In genomic region chr1:169860187-169860586, GRCh38 we compare ENCODE assay signal across 28 cellular contexts. TPM values are rescaled to one million over a fixed set of nuclear protein-coding genes. Genes with fewer than 3 reads are reported as not detected.
DNase-seq lines count a peak whose midpoint lies in the region; ATAC-seq, FAIRE-seq and TF ChIP-seq lines count a peak whose summit lies in the region.
"Had no signal": no experiment of that assay in that cellular context is flagged by ENCODE, and none has a peak within 500 bp of the region (broad histone marks: within the 10 kb centered on the region; RNA-seq: fewer than 3 reads in every experiment).

No MANE protein-coding gene starts in this region.

- peak overlapping the region; percentile 48 for H3K27ac Mint-ChIP-seq in activated B cell treated with CpG ODN at 0.5 μM for 24 hours
- H3K27ac Mint-ChIP-seq in activated T-cell treated with anti-CD3 and anti-CD28 coated beads, Interleukin-2, amount 50 U/mL, for 24 hours, result no peak overlapping the region
- H3K27ac Mint-ChIP-seq in activated CD8-positive, alpha-beta T cell treated with anti-CD3 and anti-CD28 coated beads for 36 hours, result no peak overlapping the region
- H3K27ac Mint-ChIP-seq: activated CD4-positive, alpha-beta memory T cell treated with anti-CD3 and anti-CD28 coated beads, Interleukin-2, amount 10 ng/mL, durations not matched to agents 7 days and 5 days; activated naive CD4-positive, alpha-beta T cell treated with anti-CD3 and anti-CD28 coated beads for 36 hours; neural progenitor cell; T-helper 17 cell had no signal

- H3K27me3 ChIP-seq in psoas muscle (ENCODE audit: insufficient read depth in 3 of 3, low read length in 2 of 3), result no peaks in the 10 kb centered on the region
- H3K27me3 ChIP-seq: cardiac muscle cell, heart right ventricle, neural progenitor cell, SJCRH30, upper lobe of left lung had no signal

- no peaks in the 10 kb centered on the region for H3K27me3 Mint-ChIP-seq in activated B cell treated with CpG ODN at 0.5 μM for 24 hours
- no peaks in the 10 kb centered on the region for H3K27me3 Mint-ChIP-seq in activated T-cell treated with anti-CD3 and anti-CD28 coated beads, Interleukin-2, amount 50 U/mL, for 24 hours
- H3K27me3 Mint-ChIP-seq in activated CD8-positive, alpha-beta T cell treated with anti-CD3 and anti-CD28 coated beads for 36 hours, result no peaks in the 10 kb centered on the region
- H3K27me3 Mint-ChIP-seq: activated CD4-positive, alpha-beta memory T cell treated with anti-CD3 and anti-CD28 coated beads, Interleukin-2, amount 10 ng/mL, durations not matched to agents 7 days and 5 days; T-helper 17 cell had no signal

- H3K9me3 Mint-ChIP-seq in activated B cell treated with CpG ODN at 0.5 μM for 24 hours, result no peaks in the 10 kb centered on the region
- H3K9me3 Mint-ChIP-seq in activated T-cell treated with anti-CD3 and anti-CD28 coated beads, Interleukin-2, amount 50 U/mL, for 24 hours, result no peaks in the 10 kb centered on the region
- no peaks in the 10 kb centered on the region for H3K9me3 Mint-ChIP-seq in activated CD8-positive, alpha-beta T cell treated with anti-CD3 and anti-CD28 coated beads for 36 hours
- H3K9me3 Mint-ChIP-seq: activated CD4-positive, alpha-beta memory T cell treated with anti-CD3 and anti-CD28 coated beads, Interleukin-2, amount 10 ng/mL, durations not matched to agents 7 days and 5 days; activated naive CD4-positive, alpha-beta T cell treated with anti-CD3 and anti-CD28 coated beads for 36 hours; neural progenitor cell had no signal

- FAIRE-seq in GM18507 (lab: Jason Lieb, UNC), result peak; percentile 69
- FAIRE-seq: GM12892 had no signal

- H3K9me3 ChIP-seq in psoas muscle, result no peaks in the 10 kb centered on the region
- H3K9me3 ChIP-seq: heart right ventricle, SJCRH30, upper lobe of left lung had no signal

- POLR2A ChIA-PET in activated B cell treated with CpG ODN at 0.5 μM for 24 hours (lab: Charles Lee), result interaction anchor here (1.6 kb wide), 1 partner anchor 33 kb away, joined by 6 read pairs; the partner anchor contains the start of gene SCYL3
- POLR2A ChIA-PET in activated CD8-positive, alpha-beta T cell treated with anti-CD3 and anti-CD28 coated beads for 36 hours (lab: Charles Lee), result no interaction called here

- DNase-seq in GM18507 (ENCODE audit: extremely low spot score, insufficient read length, low read depth), result no peak
- DNase-seq in activated B cell treated with CpG ODN at 0.5 μM for 24 hours, result no peak
- DNase-seq in activated T-cell treated with anti-CD3 and anti-CD28 coated beads, Interleukin-2, amount 50 U/mL, for 24 hours, result no peak
- no peak for DNase-seq in psoas muscle
- DNase-seq in posterior cingulate gyrus, result no peak
- no peak for DNase-seq in activated CD8-positive, alpha-beta T cell treated with anti-CD3 and anti-CD28 coated beads for 36 hours
- DNase-seq: activated CD4-positive, alpha-beta memory T cell treated with anti-CD3 and anti-CD28 coated beads, Interleukin-2, amount 10 ng/mL, durations not matched to agents 7 days and 5 days; activated CD4-positive, CD25-positive, alpha-beta regulatory T cell; activated naive CD4-positive, alpha-beta T cell treated with anti-CD3 and anti-CD28 coated beads for 36 hours; activated T-cell treated with anti-CD3 and anti-CD28 coated beads, Interleukin-2, amount 50 U/mL, for 1 hour; C1 segment of cervical spinal cord; GDM1; GOT3; heart right ventricle; MV-4-11; NCI-H187; NCI-H226; PC-9; SJCRH30; stimulated activated CD4-positive, alpha-beta T cell treated with anti-CD3 and anti-CD28 coated beads, Interleukin-4, amount 100 ng/mL, for 4 hours; T-helper 17 cell; upper lobe of left lung had no signal

- no peaks in the 10 kb centered on the region for H3K4me1 ChIP-seq in psoas muscle
- H3K4me1 ChIP-seq: heart right ventricle, neural progenitor cell, SJCRH30, upper lobe of left lung had no signal

- H3K36me3 Mint-ChIP-seq in activated B cell treated with CpG ODN at 0.5 μM for 24 hours (ENCODE audit: low read depth), result peaks cover 80% of the 10 kb centered on the region
- peaks cover 87% of the 10 kb centered on the region for H3K36me3 Mint-ChIP-seq in activated T-cell treated with anti-CD3 and anti-CD28 coated beads, Interleukin-2, amount 50 U/mL, for 24 hours (ENCODE audit: low read depth)
- peaks cover 39% of the 10 kb centered on the region for H3K36me3 Mint-ChIP-seq in activated CD8-positive, alpha-beta T cell treated with anti-CD3 and anti-CD28 coated beads for 36 hours (ENCODE audit: low read depth)

- WGBS in psoas muscle, 3 donors, result 88 to 94% (median 89%) methylated on average over 1 of the region's 1 CpG

- H3K4me3 ChIP-seq in psoas muscle, result no peak overlapping the region
- H3K4me3 ChIP-seq: cardiac muscle cell, heart right ventricle, neural progenitor cell, PC-9, SJCRH30, smooth muscle cell, upper lobe of left lung had no signal

- H3K27ac ChIP-seq in 22Rv1, result peak overlapping the region; percentile 53
- no peak overlapping the region for H3K27ac ChIP-seq in psoas muscle
- H3K27ac ChIP-seq: neural progenitor cell, PC-9, SJCRH30, upper lobe of left lung had no signal

- peaks cover 15% of the 10 kb centered on the region for H3K4me1 Mint-ChIP-seq in activated B cell treated with CpG ODN at 0.5 μM for 24 hours
- H3K4me1 Mint-ChIP-seq in activated T-cell treated with anti-CD3 and anti-CD28 coated beads, Interleukin-2, amount 50 U/mL, for 24 hours (ENCODE audit: low read depth), result no peaks in the 10 kb centered on the region
- no peaks in the 10 kb centered on the region for H3K4me1 Mint-ChIP-seq in activated CD8-positive, alpha-beta T cell treated with anti-CD3 and anti-CD28 coated beads for 36 hours (ENCODE audit: low read depth)
- H3K4me1 Mint-ChIP-seq: activated CD4-positive, alpha-beta memory T cell treated with anti-CD3 and anti-CD28 coated beads, Interleukin-2, amount 10 ng/mL, durations not matched to agents 7 days and 5 days; neural progenitor cell had no signal

- TF ChIP-seq CTCF in 22Rv1 (IDR thresholded peaks at IDR 0.05) (no peak), activated B cell treated with CpG ODN at 0.5 μM for 24 hours (IDR thresholded peaks at IDR 0.05) (no peak), psoas muscle (IDR thresholded peaks at IDR 0.05) (no peak)
- TF ChIP-seq CTCF in activated CD8-positive, alpha-beta T cell treated with anti-CD3 and anti-CD28 coated beads for 36 hours (IDR thresholded peaks at IDR 0.05), result no peak

- CTCF ChIA-PET in activated B cell treated with CpG ODN at 0.5 μM for 24 hours (lab: Charles Lee), result no interaction called here
- CTCF ChIA-PET in activated CD8-positive, alpha-beta T cell treated with anti-CD3 and anti-CD28 coated beads for 36 hours (lab: Charles Lee), result interaction anchor here (1.1 kb wide), 1 partner anchor 314 kb away, joined by 3 read pairs; no protein-coding TSS in a partner anchor

- intact Hi-C loops in activated B cell treated with CpG ODN at 0.5 μM for 24 hours (cut with micrococcal nuclease) (no loop called here), psoas muscle (cut with DNase I) (no loop called here), posterior cingulate gyrus (cut with DNase I) (no loop called here)
- intact Hi-C loops in activated CD8-positive, alpha-beta T cell treated with anti-CD3 and anti-CD28 coated beads for 36 hours (cut with micrococcal nuclease), result no loop called here

- H3K4me3 Mint-ChIP-seq in activated B cell treated with CpG ODN at 0.5 μM for 24 hours, result no peak overlapping the region
- no peak overlapping the region for H3K4me3 Mint-ChIP-seq in activated T-cell treated with anti-CD3 and anti-CD28 coated beads, Interleukin-2, amount 50 U/mL, for 24 hours
- no peak overlapping the region for H3K4me3 Mint-ChIP-seq in activated CD8-positive, alpha-beta T cell treated with anti-CD3 and anti-CD28 coated beads for 36 hours
- H3K4me3 Mint-ChIP-seq: activated CD4-positive, alpha-beta memory T cell treated with anti-CD3 and anti-CD28 coated beads, Interleukin-2, amount 10 ng/mL, durations not matched to agents 7 days and 5 days; activated naive CD4-positive, alpha-beta T cell treated with anti-CD3 and anti-CD28 coated beads for 36 hours; neural progenitor cell; T-helper 17 cell had no signal

- peaks cover 15 to 100% of the 10 kb centered on the region in 2 donors for H3K36me3 ChIP-seq in psoas muscle (ENCODE audit: insufficient read depth in 1 of 2, low read depth in 1 of 2)
- H3K36me3 ChIP-seq: neural progenitor cell had no signal

- ATAC-seq in HG02759 (IDR thresholded peaks at IDR 0.05; ENCODE audit: unreplicated experiment) (peak; percentile 65), activated B cell treated with CpG ODN at 0.5 μM for 24 hours (ENCODE audit: low read depth) (peak; percentile 37), psoas muscle (no peak)
- no peak for ATAC-seq in activated CD8-positive, alpha-beta T cell treated with anti-CD3 and anti-CD28 coated beads for 36 hours
- ATAC-seq: heart right ventricle, T-helper 17 cell had no signal

RNA-seq across cellular contexts. Expression of gene SCYL3, which starts 33.5 kb away (rescaled TPM):
- total RNA-seq in activated B cell treated with CpG ODN at 0.5 μM for 24 hours (14.5 and 16.2 TPM in 2 replicates), psoas muscle (1 to 10 TPM; 6.7 to 8.5 (median 7.4) TPM)
- polyA plus RNA-seq in psoas muscle, result 10 to 100 TPM in 1 of 3 donors, 1 to 10 TPM in 2; 6.0 to 15.7 (median 8.0) TPM
- 1 to 10 TPM; 7.7 to 8.4 TPM for total RNA-seq in activated CD8-positive, alpha-beta T cell treated with anti-CD3 and anti-CD28 coated beads for 36 hours

Comparison
In these comparisons a context has a peak if more than half of its experiments do, and no peak if none do; other contexts are left out.
1. ATAC-seq: peak in HG02759 (single experiment) and activated B cell treated with CpG ODN at 0.5 μM for 24 hours (single experiment); none in psoas muscle (0 of 4) and activated CD8-positive, alpha-beta T cell treated with anti-CD3 and anti-CD28 coated beads for 36 hours (single experiment).